ENCODE assay signal across 14 cellular contexts in the genomic region with DNA sequence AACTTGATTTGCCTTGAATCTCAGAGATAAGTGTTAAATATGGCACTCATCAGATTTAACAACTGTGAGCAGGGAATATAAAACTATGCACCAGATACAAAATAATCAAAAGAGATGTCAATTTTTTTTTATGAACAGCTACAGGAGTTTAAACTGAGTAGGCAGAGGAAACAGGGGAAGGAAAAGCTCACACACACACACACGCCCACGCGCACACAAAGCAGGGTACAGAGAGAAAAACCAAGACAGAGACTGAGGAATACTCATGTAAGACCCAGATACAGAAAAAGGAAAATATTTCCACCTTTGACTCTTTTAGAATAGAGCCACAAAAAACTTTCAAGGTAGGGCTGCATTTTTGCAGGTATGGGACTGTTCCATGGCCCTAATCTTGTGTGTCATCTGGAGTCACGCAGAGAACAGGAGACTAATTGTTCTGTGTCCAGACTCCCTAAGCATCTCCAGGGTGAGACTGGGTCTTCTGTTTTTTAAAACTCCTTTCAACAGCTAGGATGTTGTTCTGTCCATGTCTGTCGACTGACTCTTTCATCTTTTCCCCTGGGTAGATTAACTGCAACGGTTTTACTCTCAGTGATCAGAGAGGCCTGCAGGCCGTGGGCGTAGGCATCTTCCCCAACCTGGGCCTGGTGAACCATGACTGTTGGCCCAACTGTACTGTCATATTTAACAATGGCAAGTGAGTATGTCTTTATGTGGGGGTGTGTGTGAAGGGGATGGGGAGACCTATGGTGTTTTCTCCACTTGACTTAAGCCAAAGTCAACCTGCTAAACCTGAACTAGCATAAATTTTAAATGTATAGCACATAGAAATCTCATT. TPM values are rescaled to one million over a fixed set of nuclear protein-coding genes. Genes with fewer than 3 reads are reported as not detected.
DNase-seq lines count a peak whose midpoint lies in the region; ATAC-seq and TF ChIP-seq lines count a peak whose summit lies in the region.
"Had no signal": no experiment of that assay in that cellular context is flagged by ENCODE, and none has a peak within 500 bp of the region (broad histone marks: within the 10 kb centered on the region; RNA-seq: fewer than 3 reads in every experiment).

No MANE protein-coding gene starts in this region.

- no peak overlapping the region for H3K27ac ChIP-seq in WERI-Rb-1

- no peaks in the 10 kb centered on the region for H3K36me3 Mint-ChIP-seq in activated CD4-positive, alpha-beta T cell treated with anti-CD3 and anti-CD28 coated beads for 36 hours (ENCODE audit: low read depth)

- H3K4me3 ChIP-seq in WERI-Rb-1 (ENCODE audit: low read depth, low read length): no peak overlapping the region

- ATAC-seq in activated CD4-positive, alpha-beta T cell treated with anti-CD3 and anti-CD28 coated beads for 36 hours: peak; percentile 83
- ATAC-seq in HG03432 (IDR thresholded peaks at IDR 0.05; ENCODE audit: unreplicated experiment): no peak

- POLR2A ChIA-PET in activated CD4-positive, alpha-beta T cell treated with anti-CD3 and anti-CD28 coated beads for 36 hours (lab: Charles Lee): interaction anchor here (0.6 kb wide), 1 partner anchor 43 kb away, joined by 3 read pairs; no protein-coding TSS in a partner anchor

- no peaks in the 10 kb centered on the region for H3K36me3 ChIP-seq in WERI-Rb-1

- DNase-seq in GDM1 (lab: John Stamatoyannopoulos, UW) (peak; percentile 31), inferior parietal cortex (ENCODE audit: extremely low spot score) (peak; percentile 36), WERI-Rb-1 (no peak), RPMI8226 (no peak), HuH-7.5 (ENCODE audit: low spot score) (no peak)
- peak; percentile 60 for DNase-seq in activated CD4-positive, alpha-beta T cell treated with anti-CD3 and anti-CD28 coated beads for 36 hours
- DNase-seq in stimulated activated CD4-positive, alpha-beta T cell treated with anti-CD3 and anti-CD28 coated beads, TNF-alpha, amount 100 ng/mL, for 48 hours (ENCODE audit: low read depth in 3 of 3): peak in 2 of 3 donors; percentile 11 to 30
- DNase-seq: foreskin melanocyte, NCI-H1930 had no signal

- H3K27me3 ChIP-seq in WERI-Rb-1 (ENCODE audit: insufficient read depth, low read depth, severe bottlenecking): peaks cover 22% of the 10 kb centered on the region

- no peaks in the 10 kb centered on the region for H3K9me3 ChIP-seq in WERI-Rb-1 (ENCODE audit: severe bottlenecking)

- H3K27me3 Mint-ChIP-seq in activated CD4-positive, alpha-beta T cell treated with anti-CD3 and anti-CD28 coated beads for 36 hours: no peaks in the 10 kb centered on the region

- no peak for TF ChIP-seq CTCF in WERI-Rb-1 (IDR thresholded peaks at IDR 0.05; ENCODE audit: low read depth, low read length)

- H3K4me1 Mint-ChIP-seq in activated CD4-positive, alpha-beta T cell treated with anti-CD3 and anti-CD28 coated beads for 36 hours: peaks cover 18% of the 10 kb centered on the region

- no peaks in the 10 kb centered on the region for H3K9me3 Mint-ChIP-seq in activated CD4-positive, alpha-beta T cell treated with anti-CD3 and anti-CD28 coated beads for 36 hours (ENCODE audit: low read depth)

- H3K4me3 Mint-ChIP-seq in activated CD4-positive, alpha-beta T cell treated with anti-CD3 and anti-CD28 coated beads for 36 hours: no peak overlapping the region

- intact Hi-C loops in activated CD4-positive, alpha-beta T cell treated with anti-CD3 and anti-CD28 coated beads for 36 hours (cut with DNase I, micrococcal nuclease): no loop called here

- H3K27ac Mint-ChIP-seq in activated CD4-positive, alpha-beta T cell treated with anti-CD3 and anti-CD28 coated beads for 36 hours: peak overlapping the region; percentile 73

- CTCF ChIA-PET in activated CD4-positive, alpha-beta T cell treated with anti-CD3 and anti-CD28 coated beads for 36 hours (lab: Charles Lee): interaction anchor here (1.4 to 1.7 kb wide), 2 partner anchors 10 to 30 kb away, joined by 6 to 10 read pairs; no protein-coding TSS in a partner anchor

RNA-seq across cellular contexts. Expression of gene SMYD1, which starts 23.0 kb away (rescaled TPM):
- total RNA-seq in activated CD4-positive, alpha-beta T cell treated with anti-CD3 and anti-CD28 coated beads for 36 hours: not detected
- total RNA-seq: dermis microvascular lymphatic vessel endothelial cell; H1; osteocyte; T-helper 2 cell treated with Interferon-gamma antibody and Interleukin-4, amounts not matched to agents 100 ng/mL and 5 ng/mL, for 36 hours had no signal

RNA-seq across cellular contexts. Expression of gene KRCC1, which starts 35.1 kb away (rescaled TPM):
- 10 to 100 TPM; 11.5 to 12.9 TPM for total RNA-seq in activated CD4-positive, alpha-beta T cell treated with anti-CD3 and anti-CD28 coated beads for 36 hours

RNA-seq across cellular contexts. Expression of gene FABP1, which starts 37.2 kb away (rescaled TPM):
- total RNA-seq in activated CD4-positive, alpha-beta T cell treated with anti-CD3 and anti-CD28 coated beads for 36 hours: not detected
- total RNA-seq: dermis microvascular lymphatic vessel endothelial cell; H1; osteocyte; T-helper 2 cell treated with Interferon-gamma antibody and Interleukin-4, amounts not matched to agents 100 ng/mL and 5 ng/mL, for 36 hours had no signal

Comparison
In these comparisons a context has a peak if more than half of its experiments do, and no peak if none do; other contexts are left out.
1. DNase-seq: peak in GDM1 (single experiment), activated CD4-positive, alpha-beta T cell treated with anti-CD3 and anti-CD28 coated beads for 36 hours (single experiment), inferior parietal cortex (single experiment) and stimulated activated CD4-positive, alpha-beta T cell treated with anti-CD3 and anti-CD28 coated beads, TNF-alpha, amount 100 ng/mL, for 48 hours (2 of 3); none in WERI-Rb-1 (single experiment), RPMI8226 (single experiment) and HuH-7.5 (single experiment).